Comparison of ENCODE assay signal across 1 cellular context in genomic region chr15:62894322-62895085, GRCh38.
TF ChIP-seq lines count a peak whose summit lies in the region.

No MANE protein-coding gene starts in this region.

TF ChIP-seq in SK-N-SH treated with all-trans-retinoic acid at 6 μM for 48 hours, 23 proteins besides CTCF, POLR2A, EP300 and RAD21 (continued from another document):
- TF ChIP-seq POU6F1 (CRISPR knock-in tag; IDR thresholded peaks at IDR 0.05; ENCODE audit: borderline replicate concordance, low read depth) (no peak), TCF4 (CRISPR knock-in tag; IDR thresholded peaks at IDR 0.05; ENCODE audit: borderline replicate concordance) (no peak), ZNF565 (CRISPR knock-in tag; conservative IDR thresholded peaks at IDR 0.05; ENCODE audit: low read depth) (no peak), TSHZ2 (CRISPR knock-in tag; IDR thresholded peaks at IDR 0.05) (no peak), ZC3H10 (CRISPR knock-in tag; IDR thresholded peaks at IDR 0.05) (no peak)
